In the genomic region with DNA sequence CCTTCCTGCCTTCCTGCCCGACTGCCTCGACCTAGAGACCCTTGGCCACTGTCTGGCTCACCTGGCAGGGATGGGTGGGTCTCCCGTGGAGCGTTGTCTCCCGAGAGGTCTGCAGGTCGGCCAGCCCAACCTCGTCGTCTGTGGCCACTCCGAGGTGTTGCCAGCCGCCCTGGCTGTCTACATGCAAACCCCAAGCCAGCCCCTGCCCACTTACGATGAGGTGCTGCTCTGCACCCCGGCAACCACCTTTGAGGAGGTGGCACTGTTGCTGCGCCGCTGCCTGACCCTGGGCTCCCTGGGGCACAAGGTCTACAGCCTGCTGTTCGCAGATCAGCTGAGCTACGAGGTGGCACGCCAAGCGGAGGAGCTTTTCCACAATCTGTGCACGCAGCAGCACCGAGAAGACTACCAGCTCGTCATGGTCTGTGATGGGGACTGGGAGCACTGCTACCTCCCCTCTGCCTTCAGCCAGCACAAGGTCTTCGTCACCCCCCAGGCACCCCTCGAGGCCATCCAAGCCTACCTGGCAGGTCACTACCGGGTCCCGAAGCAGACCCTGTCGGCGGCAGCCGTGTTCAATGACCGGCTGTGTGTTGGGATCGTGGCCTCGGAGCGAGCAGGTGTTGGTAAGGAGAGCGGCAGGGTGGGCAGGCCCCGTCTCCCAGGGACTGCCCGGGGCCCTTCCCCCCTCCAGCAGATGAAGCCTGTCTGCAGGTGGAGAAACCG, we compare ENCODE assay signal across 14 cellular contexts.
"Had no signal": no experiment of that assay in that cellular context is flagged by ENCODE, and none has a peak within 500 bp of the region (broad histone marks: within the 10 kb centered on the region; RNA-seq: fewer than 3 reads in every experiment).

No MANE protein-coding gene starts in this region.

- H3K4me1 ChIP-seq: ascending aorta, breast epithelium, right lobe of liver, suprapubic skin had no signal

- H3K4me3 ChIP-seq: ascending aorta, breast epithelium, right lobe of liver, suprapubic skin had no signal

- DNase-seq: activated CD4-positive, alpha-beta T cell treated with anti-CD3 and anti-CD28 coated beads for 4 hours; dermis blood vessel endothelial cell; head of caudate nucleus; midbrain; right lobe of liver; stimulated activated CD4-positive, alpha-beta T cell treated with anti-CD3 and anti-CD28 coated beads, Interleukin-12 subunit alpha, Interleukin-12 subunit beta, amount 100 ng/mL, for 4 hours; stimulated activated CD4-positive, alpha-beta T cell treated with anti-CD3 and anti-CD28 coated beads, Interleukin-2, amount 100 ng/mL, for 24 hours; stimulated activated naive B cell treated with anti-CD40 and anti-IgM and Interleukin-4, amounts not matched to agents 10 μg/mL and 1 μg/mL and 100 μg/mL, for 72 hours had no signal

- H3K27ac ChIP-seq: ascending aorta, breast epithelium, right lobe of liver, suprapubic skin had no signal

- H3K4me1 Mint-ChIP-seq: neural crest cell; stimulated activated naive B cell treated with anti-CD40 and anti-IgM and Interleukin-4, amounts not matched to agents 10 μg/mL and 1 μg/mL and 100 μg/mL, for 72 hours; WTC11 had no signal

- ATAC-seq: stimulated activated naive B cell treated with anti-CD40 and anti-IgM and Interleukin-4, amounts not matched to agents 10 μg/mL and 1 μg/mL and 100 μg/mL, for 72 hours; WTC11 had no signal

- H3K27me3 ChIP-seq: ascending aorta, breast epithelium, right lobe of liver, suprapubic skin had no signal

- H3K9me3 Mint-ChIP-seq: neural crest cell; stimulated activated naive B cell treated with anti-CD40 and anti-IgM and Interleukin-4, amounts not matched to agents 10 μg/mL and 1 μg/mL and 100 μg/mL, for 72 hours; type B pancreatic cell; WTC11 had no signal

- H3K9me3 ChIP-seq: ascending aorta, breast epithelium, right lobe of liver, suprapubic skin had no signal

- H3K27ac Mint-ChIP-seq: stimulated activated naive B cell treated with anti-CD40 and anti-IgM and Interleukin-4, amounts not matched to agents 10 μg/mL and 1 μg/mL and 100 μg/mL, for 72 hours; type B pancreatic cell; WTC11 had no signal

- H3K4me3 Mint-ChIP-seq: neural crest cell; stimulated activated naive B cell treated with anti-CD40 and anti-IgM and Interleukin-4, amounts not matched to agents 10 μg/mL and 1 μg/mL and 100 μg/mL, for 72 hours; type B pancreatic cell; WTC11 had no signal
